In the genomic region with DNA sequence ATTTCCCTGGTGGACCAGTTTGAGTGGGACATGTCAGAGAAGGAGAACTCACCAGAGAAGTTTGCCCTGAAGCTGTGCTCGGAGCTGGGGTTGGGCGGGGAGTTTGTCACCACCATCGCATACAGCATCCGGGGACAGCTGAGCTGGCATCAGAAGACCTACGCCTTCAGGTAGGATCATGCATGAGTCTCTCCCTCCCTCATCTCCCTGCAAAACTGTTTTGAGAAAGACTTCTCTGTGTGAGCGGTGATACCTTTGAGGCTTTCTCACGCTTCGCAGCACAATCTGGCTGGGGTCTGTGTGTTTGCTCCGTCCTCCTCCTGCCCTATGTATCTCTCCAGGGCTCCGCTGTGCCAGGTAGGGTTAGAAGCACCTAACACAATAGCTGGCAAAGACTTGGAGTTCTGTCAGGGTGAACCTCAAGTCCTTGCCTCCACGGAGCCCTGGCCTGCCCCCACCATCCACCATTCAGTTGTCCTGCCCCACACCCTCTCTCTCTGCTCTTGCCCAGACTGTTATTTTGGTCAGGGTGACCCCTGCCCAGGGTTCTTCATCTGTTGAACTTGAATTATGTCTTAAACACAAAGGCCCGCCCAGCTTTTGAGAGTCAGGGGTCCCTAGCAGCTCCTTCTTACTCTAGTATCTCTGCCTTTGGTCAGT, we compare ENCODE assay signal across 12 cellular contexts. TPM values are rescaled to one million over a fixed set of nuclear protein-coding genes. Genes with fewer than 3 reads are reported as not detected.
DNase-seq lines count a peak whose midpoint lies in the region; ATAC-seq and TF ChIP-seq lines count a peak whose summit lies in the region.
"Had no signal": no experiment of that assay in that cellular context is flagged by ENCODE, and none has a peak within 500 bp of the region (broad histone marks: within the 10 kb centered on the region; RNA-seq: fewer than 3 reads in every experiment).

No MANE protein-coding gene starts in this region.

- no peak for TF ChIP-seq CTCF in right lobe of liver (IDR thresholded peaks at IDR 0.05)
- no peak for TF ChIP-seq CTCF in adrenal gland (IDR thresholded peaks at IDR 0.05)
- no peak for TF ChIP-seq CTCF in foreskin fibroblast (IDR thresholded peaks at IDR 0.05; ENCODE audit: low read depth, low read length)

- no peak overlapping the region for H3K4me3 Mint-ChIP-seq in activated naive CD4-positive, alpha-beta T cell treated with anti-CD3 and anti-CD28 coated beads, Interleukin-2, amount 10 ng/mL, durations not matched to agents 7 days and 5 days
- no peak overlapping the region for H3K4me3 Mint-ChIP-seq in activated T-helper 1 cell treated with anti-CD3 and anti-CD28 coated beads, Interleukin-12 subunit alpha, Interleukin-12 subunit beta, Interleukin-2, Interleukin-4 antibody, amounts not matched to agents 30 ng/mL and 10 ng/mL and 1 ng/mL, durations not matched to agents 14 hours and 24 hours and 36 hours
- no peak overlapping the region for H3K4me3 Mint-ChIP-seq in stimulated activated naive B cell treated with anti-CD40 and anti-IgM and Interleukin-4, amounts not matched to agents 10 μg/mL and 1 μg/mL and 100 μg/mL, for 72 hours

- H3K9me3 ChIP-seq in right lobe of liver (no peaks in the 10 kb centered on the region), adrenal gland (replicated peaks in 1 of 3) (no peaks in the 10 kb centered on the region)

- peaks cover 0 to 24% (median 0%) of the 10 kb centered on the region in 4 donors for H3K4me1 ChIP-seq in right lobe of liver
- peaks cover 9 to 34% of the 10 kb centered on the region in 2 donors for H3K4me1 ChIP-seq in adrenal gland (replicated peaks in 1 of 2)

- intact Hi-C loops in activated T-helper 1 cell treated with anti-CD3 and anti-CD28 coated beads, Interleukin-12 subunit alpha, Interleukin-12 subunit beta, Interleukin-2, Interleukin-4 antibody, amounts not matched to agents 30 ng/mL and 10 ng/mL and 1 ng/mL, durations not matched to agents 14 hours and 24 hours and 36 hours (cut with micrococcal nuclease), result no loop called here
- intact Hi-C loops in right lobe of liver (cut with DNase I) (no loop called here), adrenal gland (cut with DNase I) (no loop called here)

- peak overlapping the region; percentile 95 for H3K27ac Mint-ChIP-seq in activated naive CD4-positive, alpha-beta T cell treated with anti-CD3 and anti-CD28 coated beads, Interleukin-2, amount 10 ng/mL, durations not matched to agents 7 days and 5 days
- peak overlapping the region; percentile 87 for H3K27ac Mint-ChIP-seq in activated T-helper 1 cell treated with anti-CD3 and anti-CD28 coated beads, Interleukin-12 subunit alpha, Interleukin-12 subunit beta, Interleukin-2, Interleukin-4 antibody, amounts not matched to agents 30 ng/mL and 10 ng/mL and 1 ng/mL, durations not matched to agents 14 hours and 24 hours and 36 hours
- peak overlapping the region; percentile 59 for H3K27ac Mint-ChIP-seq in stimulated activated naive B cell treated with anti-CD40 and anti-IgM and Interleukin-4, amounts not matched to agents 10 μg/mL and 1 μg/mL and 100 μg/mL, for 72 hours

- H3K27me3 Mint-ChIP-seq in activated naive CD4-positive, alpha-beta T cell treated with anti-CD3 and anti-CD28 coated beads, Interleukin-2, amount 10 ng/mL, durations not matched to agents 7 days and 5 days, result no peaks in the 10 kb centered on the region
- no peaks in the 10 kb centered on the region for H3K27me3 Mint-ChIP-seq in activated T-helper 1 cell treated with anti-CD3 and anti-CD28 coated beads, Interleukin-12 subunit alpha, Interleukin-12 subunit beta, Interleukin-2, Interleukin-4 antibody, amounts not matched to agents 30 ng/mL and 10 ng/mL and 1 ng/mL, durations not matched to agents 14 hours and 24 hours and 36 hours (ENCODE audit: insufficient read depth)
- H3K27me3 Mint-ChIP-seq in stimulated activated naive B cell treated with anti-CD40 and anti-IgM and Interleukin-4, amounts not matched to agents 10 μg/mL and 1 μg/mL and 100 μg/mL, for 72 hours, result no peaks in the 10 kb centered on the region

- WGBS in right lobe of liver (ENCODE audit: insufficient coverage, low coverage, low lambda C conversion rate, missing lambda C conversion rate), result 88% methylated on average over 5 of the region's 12 CpGs
- 91 to 95% (median 92%) methylated on average over 12 of the region's 12 CpGs for WGBS in adrenal gland, 4 donors

- peaks cover 67% of the 10 kb centered on the region for H3K36me3 Mint-ChIP-seq in activated naive CD4-positive, alpha-beta T cell treated with anti-CD3 and anti-CD28 coated beads, Interleukin-2, amount 10 ng/mL, durations not matched to agents 7 days and 5 days
- peaks cover 47% of the 10 kb centered on the region for H3K36me3 Mint-ChIP-seq in activated T-helper 1 cell treated with anti-CD3 and anti-CD28 coated beads, Interleukin-12 subunit alpha, Interleukin-12 subunit beta, Interleukin-2, Interleukin-4 antibody, amounts not matched to agents 30 ng/mL and 10 ng/mL and 1 ng/mL, durations not matched to agents 14 hours and 24 hours and 36 hours (ENCODE audit: low read depth)
- H3K36me3 Mint-ChIP-seq in stimulated activated naive B cell treated with anti-CD40 and anti-IgM and Interleukin-4, amounts not matched to agents 10 μg/mL and 1 μg/mL and 100 μg/mL, for 72 hours, result peaks cover 47 to 74% of the 10 kb centered on the region in 2 donors

- TF ChIP-seq POLR2A in right lobe of liver (IDR thresholded peaks at IDR 0.05) (no peak), adrenal gland (IDR thresholded peaks at IDR 0.05) (no peak)

- H3K4me3 ChIP-seq in right lobe of liver (no peak overlapping the region), adrenal gland (no peak overlapping the region), foreskin fibroblast (ENCODE audit: low read depth in 1 of 2, low read length in 2 of 2) (no peak overlapping the region)

- CTCF ChIA-PET in activated naive CD4-positive, alpha-beta T cell treated with anti-CD3 and anti-CD28 coated beads, Interleukin-2, amount 10 ng/mL, durations not matched to agents 7 days and 5 days (lab: Charles Lee), result interaction anchor here (0.7 kb wide), 1 partner anchor 29 kb away, joined by 3 read pairs; no protein-coding TSS in a partner anchor

- H3K36me3 ChIP-seq in right lobe of liver (peaks cover 0 to 16% (median 9%) of the 10 kb centered on the region in 4 donors), adrenal gland (replicated peaks in 1 of 2) (peaks cover 0 to 60% of the 10 kb centered on the region in 2 donors)

- H3K27ac ChIP-seq in right lobe of liver (no peak overlapping the region), adrenal gland (peak overlapping the region in 1 of 5 donors; percentile 40)
- H3K27ac ChIP-seq: KMS-11 had no signal

- no peaks in the 10 kb centered on the region for H3K27me3 ChIP-seq in right lobe of liver
- H3K27me3 ChIP-seq in adrenal gland, result no peaks in the 10 kb centered on the region

- peaks cover 46% of the 10 kb centered on the region for H3K4me1 Mint-ChIP-seq in activated naive CD4-positive, alpha-beta T cell treated with anti-CD3 and anti-CD28 coated beads, Interleukin-2, amount 10 ng/mL, durations not matched to agents 7 days and 5 days
- H3K4me1 Mint-ChIP-seq in activated T-helper 1 cell treated with anti-CD3 and anti-CD28 coated beads, Interleukin-12 subunit alpha, Interleukin-12 subunit beta, Interleukin-2, Interleukin-4 antibody, amounts not matched to agents 30 ng/mL and 10 ng/mL and 1 ng/mL, durations not matched to agents 14 hours and 24 hours and 36 hours (ENCODE audit: low read depth), result peaks cover 22% of the 10 kb centered on the region
- H3K4me1 Mint-ChIP-seq in stimulated activated naive B cell treated with anti-CD40 and anti-IgM and Interleukin-4, amounts not matched to agents 10 μg/mL and 1 μg/mL and 100 μg/mL, for 72 hours, result peaks cover 37 to 70% of the 10 kb centered on the region in 2 donors

- ATAC-seq in right lobe of liver, result no peak
- no peak for ATAC-seq in stimulated activated naive B cell treated with anti-CD40 and anti-IgM and Interleukin-4, amounts not matched to agents 10 μg/mL and 1 μg/mL and 100 μg/mL, for 72 hours (replicated peaks)
- no peak for ATAC-seq in activated CD4-positive, CD25-positive, alpha-beta regulatory T cell treated with anti-CD3 and anti-CD28 coated beads, Interleukin-2, amount 50 U/mL, for 24 hours

- no peaks in the 10 kb centered on the region for H3K9me3 Mint-ChIP-seq in activated naive CD4-positive, alpha-beta T cell treated with anti-CD3 and anti-CD28 coated beads, Interleukin-2, amount 10 ng/mL, durations not matched to agents 7 days and 5 days
- no peaks in the 10 kb centered on the region for H3K9me3 Mint-ChIP-seq in activated T-helper 1 cell treated with anti-CD3 and anti-CD28 coated beads, Interleukin-12 subunit alpha, Interleukin-12 subunit beta, Interleukin-2, Interleukin-4 antibody, amounts not matched to agents 30 ng/mL and 10 ng/mL and 1 ng/mL, durations not matched to agents 14 hours and 24 hours and 36 hours
- no peaks in the 10 kb centered on the region for H3K9me3 Mint-ChIP-seq in stimulated activated naive B cell treated with anti-CD40 and anti-IgM and Interleukin-4, amounts not matched to agents 10 μg/mL and 1 μg/mL and 100 μg/mL, for 72 hours

- DNase-seq in activated naive CD4-positive, alpha-beta T cell treated with anti-CD3 and anti-CD28 coated beads, Interleukin-2, amount 10 ng/mL, durations not matched to agents 7 days and 5 days, result no peak
- DNase-seq in activated naive CD4-positive, alpha-beta T cell treated with anti-CD3 and anti-CD28 coated beads, Interleukin-2, amount 50 U/mL, for 16 hours, result no peak
- DNase-seq in activated T-helper 1 cell treated with anti-CD3 and anti-CD28 coated beads, Interleukin-12 subunit alpha, Interleukin-12 subunit beta, Interleukin-2, Interleukin-4 antibody, amounts not matched to agents 30 ng/mL and 10 ng/mL and 1 ng/mL, durations not matched to agents 14 hours and 24 hours and 36 hours (ENCODE audit: low spot score), result no peak
- DNase-seq in right lobe of liver (peak in 2 of 3 donors; percentile 18 to 23), adrenal gland (no peak), foreskin fibroblast (no peak)
- no peak for DNase-seq in stimulated activated naive B cell treated with anti-CD40 and anti-IgM and Interleukin-4, amounts not matched to agents 10 μg/mL and 1 μg/mL and 100 μg/mL, for 72 hours
- DNase-seq: AML-193, NCI-H2029 treated with DMSO at 0.1 percent for 48 hours, OCI-M1 had no signal

RNA-seq across cellular contexts. Expression of gene DERL3, which starts 13.4 kb away (rescaled TPM):
- total RNA-seq in activated T-helper 1 cell treated with anti-CD3 and anti-CD28 coated beads, Interleukin-12 subunit alpha, Interleukin-12 subunit beta, Interleukin-2, Interleukin-4 antibody, amounts not matched to agents 30 ng/mL and 10 ng/mL and 1 ng/mL, durations not matched to agents 14 hours and 24 hours and 36 hours, result 13.8 and 18.8 TPM in 2 replicates
- total RNA-seq in right lobe of liver (1 to 10 TPM; 1.1 to 7.1 (median 4.1) TPM), adrenal gland (1 to 10 TPM in 5 of 8 donors, under 1 TPM in 2, not detected in 1; 0.36 to 3.7 (median 2.4) TPM)
- polyA plus RNA-seq in adrenal gland, result 1 to 10 TPM; 2.7 to 4.3 (median 3.8) TPM

RNA-seq across cellular contexts. Expression of gene SLC2A11, which starts 32.3 kb away (rescaled TPM):
- 8.3 and 8.4 TPM in 2 replicates for total RNA-seq in activated T-helper 1 cell treated with anti-CD3 and anti-CD28 coated beads, Interleukin-12 subunit alpha, Interleukin-12 subunit beta, Interleukin-2, Interleukin-4 antibody, amounts not matched to agents 30 ng/mL and 10 ng/mL and 1 ng/mL, durations not matched to agents 14 hours and 24 hours and 36 hours
- 1 to 10 TPM; 2.9 to 7.1 (median 5.0) TPM for total RNA-seq in right lobe of liver
- 10 to 100 TPM; 12.8 to 30.0 (median 22.6) TPM for total RNA-seq in adrenal gland
- 10 to 100 TPM; 11.3 to 35.3 (median 18.6) TPM for polyA plus RNA-seq in adrenal gland

RNA-seq across cellular contexts. Expression of gene SMARCB1, which starts 38.6 kb away (rescaled TPM):
- 92.4 and 99.8 TPM in 2 replicates for total RNA-seq in activated T-helper 1 cell treated with anti-CD3 and anti-CD28 coated beads, Interleukin-12 subunit alpha, Interleukin-12 subunit beta, Interleukin-2, Interleukin-4 antibody, amounts not matched to agents 30 ng/mL and 10 ng/mL and 1 ng/mL, durations not matched to agents 14 hours and 24 hours and 36 hours
- total RNA-seq in right lobe of liver (10 to 100 TPM; 19.9 to 70.2 (median 25.3) TPM), adrenal gland (10 to 100 TPM; 58.2 to 95.5 (median 78.9) TPM)
- 10 to 100 TPM; 41.3 to 77.0 (median 54.9) TPM for polyA plus RNA-seq in adrenal gland

RNA-seq across cellular contexts. Expression of gene MMP11, which starts 52.7 kb away (rescaled TPM):
- 0.34 and 0.69 TPM in 2 replicates for total RNA-seq in activated T-helper 1 cell treated with anti-CD3 and anti-CD28 coated beads, Interleukin-12 subunit alpha, Interleukin-12 subunit beta, Interleukin-2, Interleukin-4 antibody, amounts not matched to agents 30 ng/mL and 10 ng/mL and 1 ng/mL, durations not matched to agents 14 hours and 24 hours and 36 hours
- 1 to 10 TPM in 2 of 6 experiments, under 1 TPM in 4; 0.59 to 1.3 (median 0.90) TPM for total RNA-seq in right lobe of liver
- 1 to 10 TPM in 7 of 8 donors, under 1 TPM in 1; 0.88 to 6.2 (median 4.3) TPM for total RNA-seq in adrenal gland
- polyA plus RNA-seq in adrenal gland, result 1 to 10 TPM in 2 of 3 donors, under 1 TPM in 1; 0.44 to 4.3 (median 1.2) TPM

RNA-seq across cellular contexts. Expression of gene CHCHD10, which starts 57.6 kb away (rescaled TPM):
- total RNA-seq in activated T-helper 1 cell treated with anti-CD3 and anti-CD28 coated beads, Interleukin-12 subunit alpha, Interleukin-12 subunit beta, Interleukin-2, Interleukin-4 antibody, amounts not matched to agents 30 ng/mL and 10 ng/mL and 1 ng/mL, durations not matched to agents 14 hours and 24 hours and 36 hours, result 89.1 and 96.4 TPM in 2 replicates
- total RNA-seq in right lobe of liver (100 to 1,000 TPM; 133 to 416 (median 252) TPM), adrenal gland (100 to 1,000 TPM in 4 of 8 donors, 10 to 100 TPM in 3, 1 to 10 TPM in 1; 4.6 to 177 (median 103) TPM)
- polyA plus RNA-seq in adrenal gland, result 100 to 1,000 TPM; 199 to 528 (median 520) TPM

Comparison
In these comparisons a context has a peak if more than half of its experiments do, and no peak if none do; other contexts are left out.
1. DNase-seq: peak in right lobe of liver (2 of 3); none in activated naive CD4-positive, alpha-beta T cell treated with anti-CD3 and anti-CD28 coated beads, Interleukin-2, amount 10 ng/mL, durations not matched to agents 7 days and 5 days (single experiment), activated naive CD4-positive, alpha-beta T cell treated with anti-CD3 and anti-CD28 coated beads, Interleukin-2, amount 50 U/mL, for 16 hours (single experiment), activated T-helper 1 cell treated with anti-CD3 and anti-CD28 coated beads, Interleukin-12 subunit alpha, Interleukin-12 subunit beta, Interleukin-2, Interleukin-4 antibody, amounts not matched to agents 30 ng/mL and 10 ng/mL and 1 ng/mL, durations not matched to agents 14 hours and 24 hours and 36 hours (single experiment), stimulated activated naive B cell treated with anti-CD40 and anti-IgM and Interleukin-4, amounts not matched to agents 10 μg/mL and 1 μg/mL and 100 μg/mL, for 72 hours (single experiment), adrenal gland (0 of 7) and foreskin fibroblast (0 of 2).
2. Peak in every context shown above with its lines, with median percentiles within 50 percentile points of each other: H3K27ac Mint-ChIP-seq.